ENCODE assay signal across 28 cellular contexts in the genomic region with DNA sequence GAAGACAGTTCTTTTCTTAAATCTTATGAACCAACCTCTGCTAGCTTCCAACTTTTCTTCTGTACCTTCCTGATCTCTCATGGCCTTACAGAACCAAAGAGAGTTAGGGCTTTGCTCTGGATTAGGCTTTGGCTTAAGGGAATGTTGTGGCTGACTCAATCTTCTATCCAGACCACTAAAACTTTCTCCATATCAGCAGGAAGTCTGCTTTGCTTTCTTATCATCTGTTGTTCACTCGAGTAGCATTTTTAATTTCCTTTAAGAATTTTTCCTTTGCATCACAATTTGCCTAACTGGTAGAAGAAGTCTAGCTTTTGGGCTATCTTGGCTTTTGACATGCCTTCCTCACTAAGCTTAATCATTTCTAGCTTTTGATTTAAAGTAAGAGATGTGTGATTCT.
"Had no signal": no experiment of that assay in that cellular context is flagged by ENCODE, and none has a peak within 500 bp of the region (broad histone marks: within the 10 kb centered on the region; RNA-seq: fewer than 3 reads in every experiment).

No MANE protein-coding gene starts in this region.

- H3K27ac ChIP-seq: coronary artery, dorsolateral prefrontal cortex, skin epidermis, stomach, suprapubic skin, tibial artery had no signal

- H3K9me3 ChIP-seq: SK-N-SH, suprapubic skin, tibial artery had no signal

- H3K4me1 Mint-ChIP-seq: activated naive CD8-positive, alpha-beta T cell treated with anti-CD3 and anti-CD28 coated beads for 36 hours; mesothelial cell of epicardium; stimulated activated naive B cell treated with anti-CD40 and anti-IgM and Interleukin-4, amounts not matched to agents 10 μg/mL and 1 μg/mL and 100 μg/mL, for 72 hours had no signal

- H3K4me1 ChIP-seq: stomach, suprapubic skin, tibial artery had no signal

- H3K4me3 ChIP-seq: coronary artery, dorsolateral prefrontal cortex, skin epidermis, stomach, suprapubic skin, tibial artery had no signal

- H3K27me3 ChIP-seq: dorsolateral prefrontal cortex, stomach, suprapubic skin, tibial artery had no signal

- ATAC-seq: left colon; naive thymus-derived CD4-positive, alpha-beta T cell; sciatic nerve; stimulated activated naive B cell treated with anti-CD40 and anti-IgM and Interleukin-4, amounts not matched to agents 10 μg/mL and 1 μg/mL and 100 μg/mL, for 72 hours had no signal

- H3K4me3 Mint-ChIP-seq: activated naive CD8-positive, alpha-beta T cell treated with anti-CD3 and anti-CD28 coated beads for 36 hours; mesothelial cell of epicardium; naive thymus-derived CD4-positive, alpha-beta T cell; stimulated activated naive B cell treated with anti-CD40 and anti-IgM and Interleukin-4, amounts not matched to agents 10 μg/mL and 1 μg/mL and 100 μg/mL, for 72 hours had no signal

- H3K4me2 ChIP-seq: SK-N-SH had no signal

- H3K27ac Mint-ChIP-seq: activated naive CD8-positive, alpha-beta T cell treated with anti-CD3 and anti-CD28 coated beads for 36 hours; mesothelial cell of epicardium; naive thymus-derived CD4-positive, alpha-beta T cell; progenitor cell of endocrine pancreas; stimulated activated naive B cell treated with anti-CD40 and anti-IgM and Interleukin-4, amounts not matched to agents 10 μg/mL and 1 μg/mL and 100 μg/mL, for 72 hours had no signal

- DNase-seq: activated CD4-positive, alpha-beta T cell treated with anti-CD3 and anti-CD28 coated beads for 4 hours; activated CD4-positive, alpha-beta T cell treated with anti-CD3 and anti-CD28 coated beads, Interleukin-2, amount 50 U/mL, for 4 hours; activated effector memory CD4-positive, alpha-beta T cell treated with Interleukin-2 at 50 U/mL for 16 hours; activated naive CD4-positive, alpha-beta T cell treated with Interleukin-2 at 50 U/mL for 16 hours; activated naive CD8-positive, alpha-beta T cell treated with anti-CD3 and anti-CD28 coated beads for 36 hours; activated T-cell treated with anti-CD3 and anti-CD28 coated beads for 4 hours; amniotic stem cell; dorsolateral prefrontal cortex; effector memory CD4-positive, alpha-beta T cell; foreskin fibroblast; head of caudate nucleus; hippocampal formation; kidney; left colon; naive thymus-derived CD4-positive, alpha-beta T cell; retina; SK-N-SH; stimulated activated CD4-positive, alpha-beta T cell treated with anti-CD3 and anti-CD28 coated beads, Interleukin-2, amount 100 ng/mL, for 24 hours; stimulated activated naive B cell treated with anti-CD40 and anti-IgM and Interleukin-4, amounts not matched to agents 10 μg/mL and 1 μg/mL and 100 μg/mL, for 72 hours; stomach; T-helper 2 cell; tibial artery had no signal

- H3K27me3 Mint-ChIP-seq: activated naive CD8-positive, alpha-beta T cell treated with anti-CD3 and anti-CD28 coated beads for 36 hours; naive thymus-derived CD4-positive, alpha-beta T cell; progenitor cell of endocrine pancreas; stimulated activated naive B cell treated with anti-CD40 and anti-IgM and Interleukin-4, amounts not matched to agents 10 μg/mL and 1 μg/mL and 100 μg/mL, for 72 hours had no signal

- H3K9ac ChIP-seq: SK-N-SH had no signal
